ENCODE assay signal across 8 cellular contexts in genomic region chr13:28719227-28719562, GRCh38. TPM values are rescaled to one million over a fixed set of nuclear protein-coding genes. Genes with fewer than 3 reads are reported as not detected.
A peak's percentile ranks its signal among the peaks of the same experiment; 100 is the strongest.
DNase-seq lines count a peak whose midpoint lies in the region; ATAC-seq and TF ChIP-seq lines count a peak whose summit lies in the region.

No MANE protein-coding gene starts in this region.

- peaks cover 12 to 20% of the 10 kb centered on the region in 2 donors for H3K36me3 Mint-ChIP-seq in CD14-positive monocyte

- TF ChIP-seq CTCF in CD14-positive monocyte (IDR thresholded peaks at IDR 0.05) (no peak), KMS-11 (conservative IDR thresholded peaks at IDR 0.05; ENCODE audit: low read depth, low read length) (no peak), dorsolateral prefrontal cortex (IDR thresholded peaks at IDR 0.05 in 54 of 56, conservative IDR thresholded peaks at IDR 0.05 in 2 of 56; ENCODE audit: low read depth in 1 of 56, partially characterized antibody in 56 of 56) (no peak), neural cell (IDR thresholded peaks at IDR 0.05; ENCODE audit: poor library complexity, severe bottlenecking) (no peak)

- no peaks in the 10 kb centered on the region for H3K4me1 ChIP-seq in KMS-11 (ENCODE audit: low read depth, poor library complexity, severe bottlenecking)

- H3K27me3 Mint-ChIP-seq in CD14-positive monocyte (ENCODE audit: low read depth in 3 of 3) = peaks cover 2 to 6% (median 5%) of the 10 kb centered on the region in 3 donors

- H3K4me1 Mint-ChIP-seq in CD14-positive monocyte = peaks cover 27% of the 10 kb centered on the region

- H3K27ac ChIP-seq in KMS-11 (no peak overlapping the region), dorsolateral prefrontal cortex (peak overlapping the region in 58 of 59 donors; percentile 54 to 99 (median 97)), neural cell (ENCODE audit: low read length) (no peak overlapping the region)

- ATAC-seq in HG03571 (IDR thresholded peaks at IDR 0.05; ENCODE audit: unreplicated experiment) (no peak), HG02870 (IDR thresholded peaks at IDR 0.05; ENCODE audit: unreplicated experiment) (no peak)

- no peak for DNase-seq in CD14-positive monocyte (ENCODE audit: low spot score)
- no peak for DNase-seq in dorsolateral prefrontal cortex
- no peak for DNase-seq in COLO829 (ENCODE audit: low spot score)
- DNase-seq in GM19238 (ENCODE audit: insufficient read length, low spot score) = no peak

- intact Hi-C loops in CD14-positive monocyte (cut with micrococcal nuclease) (loop anchor here in 1 of 2 donors (5.0 to 10.0 kb wide), 2 partner anchors 47 to 64 kb away; partner anchors contain the start of gene POMP), dorsolateral prefrontal cortex (cut with DNase I) (loop anchor here (5.0 to 10.0 kb wide), 4 partner anchors 62 to 582 kb away; partner anchors contain the start of genes POMP (in 2 of the 2) and PAN3 (in 1 of the 2))

- H3K4me2 ChIP-seq in KMS-11 (no peak overlapping the region; the same call in 1 of the 2 replicates), neural cell (ENCODE audit: low read length) (peak overlapping the region; percentile 66)

- no peaks in the 10 kb centered on the region for H3F3A ChIP-seq in neural cell (ENCODE audit: insufficient read depth, low read length, poor library complexity, severe bottlenecking)

- H3K9ac ChIP-seq in KMS-11 = no peak overlapping the region
- H3K9ac ChIP-seq in neural cell (ENCODE audit: low read length) = peak overlapping the region; percentile 74

- H3K9me3 ChIP-seq in neural cell (ENCODE audit: low read length) = no peaks in the 10 kb centered on the region

- H3K4me3 ChIP-seq in KMS-11 (IDR thresholded peaks at IDR 0.05; ENCODE audit: insufficient read depth, low read depth, low read length) (no peak overlapping the region), dorsolateral prefrontal cortex (peak overlapping the region; percentile 54 to 98 (median 87)), neural cell (ENCODE audit: low read length) (peak overlapping the region; percentile 97)

- peak overlapping the region; percentile 68 for H2AFZ ChIP-seq in KMS-11 (ENCODE audit: low read depth)
- peak overlapping the region; percentile 67 for H2AFZ ChIP-seq in neural cell (ENCODE audit: low read depth, low read length)

- H3K36me3 ChIP-seq in KMS-11 (ENCODE audit: insufficient read depth) = no peaks in the 10 kb centered on the region
- H3K36me3 ChIP-seq in neural cell (ENCODE audit: insufficient read depth, low read length) = no peaks in the 10 kb centered on the region

- TF ChIP-seq RAD21 in neural cell (conservative IDR thresholded peaks at IDR 0.05) = no peak

- peak overlapping the region; percentile 87 to 98 for H3K4me3 Mint-ChIP-seq in CD14-positive monocyte

- H3K27me3 ChIP-seq in KMS-11 (ENCODE audit: insufficient read depth, low read depth) = no peaks in the 10 kb centered on the region
- H3K27me3 ChIP-seq in dorsolateral prefrontal cortex = no peaks in the 10 kb centered on the region
- peaks cover 11% of the 10 kb centered on the region for H3K27me3 ChIP-seq in neural cell (ENCODE audit: insufficient read depth, low read depth, low read length)

- H3K9me3 Mint-ChIP-seq in CD14-positive monocyte = peaks cover 0 to 4% (median 0%) of the 10 kb centered on the region in 7 donors

- H3K9me2 ChIP-seq in neural cell (ENCODE audit: insufficient read depth, low read length) = no peaks in the 10 kb centered on the region

- H3K79me2 ChIP-seq in KMS-11 (ENCODE audit: insufficient read depth, low read depth) = no peaks in the 10 kb centered on the region
- H3K79me2 ChIP-seq in neural cell (replicated peaks; ENCODE audit: insufficient read depth, low read length) = no peaks in the 10 kb centered on the region

- H3K27ac Mint-ChIP-seq in CD14-positive monocyte = peak overlapping the region; percentile 85 to 98 (median 96)

- no peaks in the 10 kb centered on the region for H4K20me1 ChIP-seq in KMS-11 (ENCODE audit: insufficient read depth)
- no peaks in the 10 kb centered on the region for H4K20me1 ChIP-seq in neural cell (ENCODE audit: insufficient read depth)

- TF ChIP-seq EP300 in neural cell (conservative IDR thresholded peaks at IDR 0.05; ENCODE audit: poor library complexity, severe bottlenecking) = no peak

TF ChIP-seq in neural cell, 6 proteins besides CTCF, POLR2A, EP300 and RAD21:
- no peak for TF ChIP-seq EZH2 (IDR thresholded peaks at IDR 0.05; ENCODE audit: borderline replicate concordance, insufficient read depth, low read length, poor library complexity, severe bottlenecking)
TF ChIP-seq in neural cell: peak in this region for 0.

RNA-seq across cellular contexts. Expression of gene SLC46A3, which starts 0.4 kb away (rescaled TPM):
- polyA plus RNA-seq in CD14-positive monocyte = 10 to 100 TPM; 13.8 to 21.1 TPM
- total RNA-seq in dorsolateral prefrontal cortex = 10 to 100 TPM in 117 of 120 experiments, 1 to 10 TPM in 3; 8.6 to 20.2 (median 13.7) TPM
- 6.5 and 7.4 TPM in 2 replicates for polyA plus RNA-seq in neural cell
- 6.1 and 7.9 TPM in 2 replicates for polyA minus RNA-seq in neural cell

Comparison
In these comparisons a context has a peak if more than half of its experiments do, and no peak if none do; other contexts are left out.
1. H3K27ac ChIP-seq: peak in dorsolateral prefrontal cortex (58 of 59); none in KMS-11 (single experiment) and neural cell (single experiment).